In the genomic region with DNA sequence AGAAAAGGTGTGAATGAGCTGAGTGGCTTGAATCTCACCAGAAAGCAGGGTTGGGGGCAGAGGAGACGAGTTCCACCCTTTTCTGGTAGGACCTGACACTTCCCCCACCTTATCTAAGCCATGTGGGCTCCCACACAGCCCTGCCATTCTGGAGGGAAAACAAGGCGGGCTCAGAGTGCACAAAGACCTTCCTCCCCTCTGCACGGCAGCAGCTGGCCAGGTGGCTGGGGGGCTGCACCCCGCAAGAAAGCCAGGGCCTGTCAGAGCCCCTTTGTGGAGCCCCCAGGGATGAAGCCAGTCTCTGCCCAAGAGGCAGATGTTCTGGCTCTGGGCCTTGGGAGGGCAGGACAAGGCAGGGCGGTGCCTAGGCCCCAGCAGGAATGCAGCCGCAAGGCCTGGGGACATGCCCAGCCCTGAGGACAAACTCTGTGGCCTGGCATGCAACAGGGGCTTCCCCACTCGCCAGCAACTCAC, we compare ENCODE assay signal across 15 cellular contexts. TPM values are rescaled to one million over a fixed set of nuclear protein-coding genes. Genes with fewer than 3 reads are reported as not detected.
A peak's percentile ranks its signal among the peaks of the same experiment; 100 is the strongest.
DNase-seq lines count a peak whose midpoint lies in the region; ATAC-seq and TF ChIP-seq lines count a peak whose summit lies in the region.
"Had no signal": no experiment of that assay in that cellular context is flagged by ENCODE, and none has a peak within 500 bp of the region (broad histone marks: within the 10 kb centered on the region; RNA-seq: fewer than 3 reads in every experiment).

No MANE protein-coding gene starts in this region.

- no peak overlapping the region for H3K27ac Mint-ChIP-seq in CD8-positive, alpha-beta memory T cell
- H3K27ac Mint-ChIP-seq: activated naive CD4-positive, alpha-beta T cell treated with anti-CD3 and anti-CD28 coated beads, Interleukin-2, amount 50 U/mL, for 72 hours; CD4-positive, CD25-positive, alpha-beta regulatory T cell had no signal

- no CpG with 5 or more reads among the region's 7 CpGs for WGBS in trophoblast cell (ENCODE audit: extremely low coverage, insufficient coverage, insufficient read length)

- no peak overlapping the region for H2BK12ac ChIP-seq in trophoblast cell (ENCODE audit: low read length)

- H3K27me3 Mint-ChIP-seq in CD8-positive, alpha-beta memory T cell = peaks cover 0 to 1% of the 10 kb centered on the region in 2 donors
- H3K27me3 Mint-ChIP-seq: effector memory CD8-positive, alpha-beta T cell had no signal

- H3K9me2 ChIP-seq in PC-9 (ENCODE audit: insufficient read depth) = no peaks in the 10 kb centered on the region

- intact Hi-C loops in PC-9 (cut with micrococcal nuclease; ENCODE audit: unreplicated experiment) = no loop called here

- H3K27ac ChIP-seq in PC-9 (no peak overlapping the region), trophoblast cell (ENCODE audit: low read depth, low read length) (no peak overlapping the region)
- H3K27ac ChIP-seq in CD8-positive, alpha-beta memory T cell (ENCODE audit: low read depth, low read length) = no peak overlapping the region

- H2BK5ac ChIP-seq in trophoblast cell (ENCODE audit: low read depth, low read length, poor library complexity) = no peak overlapping the region

- H3F3A ChIP-seq in PC-9 (ENCODE audit: insufficient read depth, low read depth) = peaks cover 18% of the 10 kb centered on the region; the same call in 1 of the 2 replicates

- no peak overlapping the region for H4K8ac ChIP-seq in trophoblast cell (ENCODE audit: low read depth, low read length)

- H3K4me1 Mint-ChIP-seq in CD8-positive, alpha-beta memory T cell = no peaks in the 10 kb centered on the region
- H3K4me1 Mint-ChIP-seq: CD4-positive, CD25-positive, alpha-beta regulatory T cell had no signal

- H3K36me3 ChIP-seq in BJ (ENCODE audit: control insufficient read depth, insufficient read depth, low read length) (peaks cover 10% of the 10 kb centered on the region), PC-9 (ENCODE audit: low read depth) (no peaks in the 10 kb centered on the region), trophoblast cell (ENCODE audit: control insufficient read depth in 1 of 2, insufficient read depth in 2 of 2, low read length in 2 of 2) (peaks cover 18 to 22% of the 10 kb centered on the region in 2 experiments)
- H3K36me3 ChIP-seq in CD8-positive, alpha-beta memory T cell (ENCODE audit: insufficient read depth, low read length) = no peaks in the 10 kb centered on the region

- H4K12ac ChIP-seq in trophoblast cell (ENCODE audit: low read depth, low read length) = no peak overlapping the region

- H3K4ac ChIP-seq in trophoblast cell (ENCODE audit: low read depth, low read length) = no peak overlapping the region

- peaks cover 2% of the 10 kb centered on the region for H3K79me1 ChIP-seq in trophoblast cell (ENCODE audit: low read length)

- DNase-seq in BJ (ENCODE audit: low read depth) (peak; percentile 19), PC-9 (peak; percentile 41 to 89), globus pallidus (ENCODE audit: low spot score) (peak; percentile 82), trophoblast cell (peak; percentile 78 to 79), KBM-7 (no peak)
- no peak for DNase-seq in CD8-positive, alpha-beta memory T cell
- DNase-seq: activated CD4-positive, alpha-beta T cell treated with anti-CD3 and anti-CD28 coated beads, Interleukin-2, amount 50 U/mL, for 1 hour; CD4-positive, CD25-positive, alpha-beta regulatory T cell; effector memory CD8-positive, alpha-beta T cell; NCI-H2107; stimulated activated CD4-positive, alpha-beta T cell treated with anti-CD3 and anti-CD28 coated beads, Interleukin-2, amount 100 ng/mL, for 24 hours had no signal

- CTCF ChIA-PET in BJ (lab: Yijun Ruan, JAX) = interaction anchor here (1.1 to 1.5 kb wide), 3 partner anchors 9 to 30 kb away, joined by 3 to 4 read pairs (median 4); no protein-coding TSS in a partner anchor
- CTCF ChIA-PET in PC-9 (lab: Charles Lee) = interaction anchor here (0.7 to 1.4 kb wide), 3 partner anchors 14 to 51 kb away, joined by 3 to 15 read pairs (median 6); no protein-coding TSS in a partner anchor
- CTCF ChIA-PET in CD8-positive, alpha-beta memory T cell (lab: Charles Lee) = interaction anchor here (1.3 kb wide), 1 partner anchor 13 kb away, joined by 3 read pairs; no protein-coding TSS in a partner anchor

- POLR2A ChIA-PET in BJ (lab: Charles Lee) (no interaction called here), PC-9 (lab: Charles Lee; ENCODE audit: unreplicated experiment) (interaction anchor here (0.6 kb wide), 1 partner anchor 192 kb away, joined by 5 read pairs; no protein-coding TSS in a partner anchor)
- POLR2A ChIA-PET in CD8-positive, alpha-beta memory T cell (lab: Charles Lee) = no interaction called here

- H3K36me3 Mint-ChIP-seq in CD8-positive, alpha-beta memory T cell = no peaks in the 10 kb centered on the region
- H3K36me3 Mint-ChIP-seq: activated naive CD4-positive, alpha-beta T cell treated with anti-CD3 and anti-CD28 coated beads, Interleukin-2, amount 50 U/mL, for 72 hours; CD4-positive, CD25-positive, alpha-beta regulatory T cell had no signal

- H3K4me2 ChIP-seq in PC-9 (no peak overlapping the region), trophoblast cell (ENCODE audit: low read length) (no peak overlapping the region)

- no peak overlapping the region for H3K4me3 ChIP-seq in BJ (ENCODE audit: low read depth, low read length)
- H3K4me3 ChIP-seq in PC-9 = no peak overlapping the region
- no peak overlapping the region for H3K4me3 ChIP-seq in trophoblast cell (ENCODE audit: low read depth, low read length)
- H3K4me3 ChIP-seq in CD8-positive, alpha-beta memory T cell (ENCODE audit: low read length) = no peak overlapping the region

- H3K18ac ChIP-seq in trophoblast cell (ENCODE audit: low read length) = peak overlapping the region; percentile 49

- H3K27me3 ChIP-seq in BJ (ENCODE audit: control insufficient read depth, insufficient read depth, low read length) = no peaks in the 10 kb centered on the region
- no peaks in the 10 kb centered on the region for H3K27me3 ChIP-seq in PC-9 (ENCODE audit: insufficient read depth, low read depth)
- H3K27me3 ChIP-seq in trophoblast cell (ENCODE audit: insufficient read depth, low read length) = no peaks in the 10 kb centered on the region
- H3K27me3 ChIP-seq in CD8-positive, alpha-beta memory T cell (ENCODE audit: insufficient read depth, low read length, poor library complexity, severe bottlenecking) = no peaks in the 10 kb centered on the region

- BruUV-seq in PC-9 (replicated peaks; lab: Mats Ljungman, UMichigan) = no TSS peak

- no peak overlapping the region for H2AK5ac ChIP-seq in trophoblast cell (ENCODE audit: low read length)

- H3K79me2 ChIP-seq in PC-9 (ENCODE audit: low read depth) (no peaks in the 10 kb centered on the region), trophoblast cell (ENCODE audit: control insufficient read depth, insufficient read depth, low read length, poor library complexity) (no peaks in the 10 kb centered on the region)

- TF ChIP-seq CTCF in BJ (IDR thresholded peaks at IDR 0.05; ENCODE audit: insufficient read depth, low read depth, low read length) (no peak), PC-9 (conservative IDR thresholded peaks at IDR 0.05) (no peak)

- H3K4me3 Mint-ChIP-seq in CD8-positive, alpha-beta memory T cell = no peak overlapping the region
- H3K4me3 Mint-ChIP-seq: CD4-positive, CD25-positive, alpha-beta regulatory T cell; effector memory CD8-positive, alpha-beta T cell had no signal

- peak overlapping the region; percentile 20 for H4K91ac ChIP-seq in trophoblast cell (ENCODE audit: low read depth, low read length)

- in situ Hi-C loops in KBM-7 (cut with MboI; ENCODE audit: low pct_unique_long_range_greater_than_20kb, low sequenced_read_pairs) = no loop called here

- no peaks in the 10 kb centered on the region for H3K9me3 Mint-ChIP-seq in CD8-positive, alpha-beta memory T cell
- H3K9me3 Mint-ChIP-seq: activated naive CD4-positive, alpha-beta T cell treated with anti-CD3 and anti-CD28 coated beads, Interleukin-2, amount 50 U/mL, for 72 hours; CD4-positive, CD25-positive, alpha-beta regulatory T cell; effector memory CD8-positive, alpha-beta T cell had no signal

- no peaks in the 10 kb centered on the region for H3K9me3 ChIP-seq in PC-9 (ENCODE audit: insufficient read depth, low read depth)
- no peaks in the 10 kb centered on the region for H3K9me3 ChIP-seq in trophoblast cell (ENCODE audit: insufficient read depth, low read depth, low read length)
- no peaks in the 10 kb centered on the region for H3K9me3 ChIP-seq in CD8-positive, alpha-beta memory T cell (ENCODE audit: low read length)

- ATAC-seq in GM21423 (IDR thresholded peaks at IDR 0.05; ENCODE audit: unreplicated experiment) = no peak
- no peak for ATAC-seq in HG03039 (IDR thresholded peaks at IDR 0.05; ENCODE audit: unreplicated experiment)
- ATAC-seq: activated naive CD4-positive, alpha-beta T cell treated with anti-CD3 and anti-CD28 coated beads, Interleukin-2, amount 50 U/mL, for 72 hours; effector memory CD8-positive, alpha-beta T cell had no signal

- H3K9ac ChIP-seq in trophoblast cell (ENCODE audit: low read length) = no peak overlapping the region

- no peak overlapping the region for H3K14ac ChIP-seq in trophoblast cell (ENCODE audit: low read length)

- no peak overlapping the region for H3K23ac ChIP-seq in trophoblast cell (ENCODE audit: low read length)

- H2BK120ac ChIP-seq in trophoblast cell (ENCODE audit: insufficient read depth, low read length, poor library complexity) = no peak overlapping the region

- H2AFZ ChIP-seq in PC-9 = no peak overlapping the region
- no peak overlapping the region for H2AFZ ChIP-seq in trophoblast cell (ENCODE audit: insufficient read depth, low read length, poor library complexity)

- H3K4me1 ChIP-seq in PC-9 (replicated peaks; ENCODE audit: insufficient read depth) (peaks cover 47% of the 10 kb centered on the region), trophoblast cell (ENCODE audit: control insufficient read depth in 1 of 2, insufficient read depth in 2 of 2, low read length in 2 of 2) (peaks cover 10 to 11% of the 10 kb centered on the region in 2 experiments)
- no peaks in the 10 kb centered on the region for H3K4me1 ChIP-seq in CD8-positive, alpha-beta memory T cell (ENCODE audit: insufficient read depth, low read length)

- H4K20me1 ChIP-seq in PC-9 (ENCODE audit: insufficient read depth) = no peaks in the 10 kb centered on the region

RNA-seq across cellular contexts. Expression of gene DSN1, which starts 48.4 kb away (rescaled TPM):
- 7.3 and 11.0 TPM in 2 replicates for polyA plus RNA-seq in BJ (2011; rRNA removed)
- 2.8 and 4.3 TPM in 2 replicates for polyA minus RNA-seq in BJ (2011; rRNA and poly(A)+ RNA removed)
- total RNA-seq in PC-9 (2021) = 29.2 and 32.4 TPM in 2 replicates
- polyA plus RNA-seq in trophoblast cell (2013) = 17.6 and 18.6 TPM in 2 replicates
- 10 to 100 TPM; 23.1 to 24.7 TPM for total RNA-seq in CD8-positive, alpha-beta memory T cell
- polyA plus RNA-seq in CD8-positive, alpha-beta memory T cell = 6.7 TPM

RNA-seq across cellular contexts. Expression of gene TLDC2, which starts 53.9 kb away (rescaled TPM):
- 0.37 and 0.54 TPM in 2 replicates for polyA plus RNA-seq in BJ (2011; rRNA removed)
- polyA minus RNA-seq in BJ (2011; rRNA and poly(A)+ RNA removed) = 0.36 TPM in 1 of 2 replicates, not detected in the other
- not detected in 2 replicates for total RNA-seq in PC-9 (2021)
- polyA plus RNA-seq in trophoblast cell (2013) = 0.03 TPM in 1 of 2 replicates, not detected in the other
- total RNA-seq in CD8-positive, alpha-beta memory T cell = not detected
- polyA plus RNA-seq in CD8-positive, alpha-beta memory T cell = 0.29 TPM
- total RNA-seq: activated naive CD4-positive, alpha-beta T cell treated with anti-CD3 and anti-CD28 coated beads, Interleukin-2, amount 50 U/mL, for 72 hours; CD4-positive, CD25-positive, alpha-beta regulatory T cell had no signal
- polyA plus RNA-seq: neural cell had no signal

Comparison
In these comparisons a context has a peak if more than half of its experiments do, and no peak if none do; other contexts are left out.
1. DNase-seq: peak in BJ (single experiment), PC-9 (2 of 2), globus pallidus (single experiment) and trophoblast cell (2 of 2); none in KBM-7 (single experiment) and CD8-positive, alpha-beta memory T cell (0 of 5).